Comparison of ENCODE assay signal across 26 cellular contexts in the genomic region with DNA sequence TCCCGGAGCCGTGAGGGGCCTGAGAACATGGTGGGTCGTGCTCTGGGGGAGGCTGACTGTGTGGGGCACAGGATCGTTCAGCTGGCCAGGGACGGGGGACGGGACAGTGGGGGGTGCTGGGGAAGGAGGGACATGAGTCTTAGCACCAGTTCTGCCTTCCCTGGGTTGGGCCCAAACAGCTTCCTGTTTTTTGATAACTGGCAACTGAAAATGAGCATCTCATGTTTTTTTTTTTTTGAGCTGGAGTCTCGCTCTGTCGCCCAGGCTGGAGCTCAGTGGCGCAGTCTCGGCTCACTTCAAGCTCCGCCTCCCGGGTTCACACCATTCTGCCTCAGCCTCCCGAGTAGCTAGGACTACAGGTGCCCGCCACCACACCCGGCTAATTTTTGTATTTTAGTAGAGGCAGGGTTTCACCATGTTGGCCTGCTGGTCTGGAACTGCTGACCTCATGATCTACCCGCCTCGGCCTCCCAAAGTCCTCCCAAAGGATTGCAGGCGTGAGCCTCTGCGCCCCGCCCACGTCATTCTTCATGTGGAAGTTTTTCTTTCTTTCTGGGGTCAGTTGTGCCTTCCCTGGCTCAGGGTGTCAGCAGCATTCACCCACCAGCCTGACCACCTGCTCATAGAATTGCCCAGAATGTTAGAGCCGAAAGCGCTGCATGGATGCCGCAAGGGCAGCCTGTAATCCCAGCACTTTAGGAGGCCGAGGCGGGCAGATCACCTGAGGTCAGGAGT. TPM values are rescaled to one million over a fixed set of nuclear protein-coding genes. Genes with fewer than 3 reads are reported as not detected.
"Had no signal": no experiment of that assay in that cellular context is flagged by ENCODE, and none has a peak within 500 bp of the region (broad histone marks: within the 10 kb centered on the region; RNA-seq: fewer than 3 reads in every experiment).

No MANE protein-coding gene starts in this region.

- H3K9me3 Mint-ChIP-seq: activated naive CD4-positive, alpha-beta T cell treated with anti-CD3 and anti-CD28 coated beads, Interleukin-2, amount 50 U/mL, for 24 hours; brain; immature natural killer cell; mesothelial cell of epicardium; natural killer cell; stimulated activated naive CD8-positive, alpha-beta T cell treated with anti-CD3 and anti-CD28 coated beads, Interleukin-15, amount 100 ng/mL, for 72 hours had no signal

- H2AFZ ChIP-seq: hepatocyte had no signal

- H3K79me2 ChIP-seq: hepatocyte had no signal

- H3K36me3 Mint-ChIP-seq: natural killer cell had no signal

- ATAC-seq: esophagus mucosa, left lung, T-helper 17 cell had no signal

- H3K4me3 ChIP-seq: hepatocyte, left lung, ovary, prostate gland, tibial artery had no signal

- H3K4me1 ChIP-seq: prostate gland had no signal

- H3K27ac Mint-ChIP-seq: activated naive CD4-positive, alpha-beta T cell treated with anti-CD3 and anti-CD28 coated beads, Interleukin-2, amount 50 U/mL, for 24 hours; brain; immature natural killer cell; natural killer cell; stimulated activated naive CD8-positive, alpha-beta T cell treated with anti-CD3 and anti-CD28 coated beads, Interleukin-15, amount 100 ng/mL, for 72 hours; T-helper 17 cell had no signal

- H3K9me3 ChIP-seq: left lung, neutrophil, ovary, prostate gland, tibial artery had no signal

- H3K27me3 ChIP-seq: hepatocyte, left lung, neutrophil, ovary, tibial artery had no signal

- H3K27ac ChIP-seq: hepatocyte, left lung, neutrophil, ovary, prostate gland, tibial artery had no signal

- H3K4me3 Mint-ChIP-seq: activated naive CD4-positive, alpha-beta T cell treated with anti-CD3 and anti-CD28 coated beads, Interleukin-2, amount 50 U/mL, for 24 hours; brain; immature natural killer cell; mesothelial cell of epicardium; natural killer cell; stimulated activated naive CD8-positive, alpha-beta T cell treated with anti-CD3 and anti-CD28 coated beads, Interleukin-15, amount 100 ng/mL, for 72 hours; T-helper 17 cell had no signal

- H3K36me3 ChIP-seq: ovary, prostate gland had no signal

- H3K4me2 ChIP-seq: hepatocyte had no signal

- H3K27me3 Mint-ChIP-seq: activated naive CD4-positive, alpha-beta T cell treated with anti-CD3 and anti-CD28 coated beads, Interleukin-2, amount 50 U/mL, for 24 hours; stimulated activated naive CD8-positive, alpha-beta T cell treated with anti-CD3 and anti-CD28 coated beads, Interleukin-15, amount 100 ng/mL, for 72 hours; T-helper 17 cell had no signal

- DNase-seq: activated CD4-positive, alpha-beta T cell treated with anti-CD3 and anti-CD28 coated beads for 1 hour; activated gamma-delta T cell treated with Interleukin-2 at 50 U/mL for 16 hours; activated T-cell treated with anti-CD3 and anti-CD28 coated beads, Interleukin-2, amount 50 U/mL, for 1 hour; effector memory CD4-positive, alpha-beta T cell; foreskin melanocyte; immature natural killer cell; natural killer cell; ovary; stimulated activated naive CD8-positive, alpha-beta T cell treated with anti-CD3 and anti-CD28 coated beads, Interleukin-15, amount 100 ng/mL, for 72 hours; T-helper 17 cell; tibial artery had no signal

RNA-seq across cellular contexts. Expression of gene NOTUM, which starts 22.8 kb away (rescaled TPM):
- total RNA-seq: endothelial cell of umbilical vein, esophagus mucosa, natural killer cell, T-helper 17 cell had no signal
- polyA plus RNA-seq: endothelial cell of umbilical vein, immature natural killer cell had no signal

RNA-seq across cellular contexts. Expression of gene MYADML2, which starts 36.8 kb away (rescaled TPM):
- total RNA-seq: aorta, dermis microvascular lymphatic vessel endothelial cell, endothelial cell of umbilical vein, esophagus mucosa, hepatocyte, kidney epithelial cell, left lung, lung microvascular endothelial cell, mesothelial cell of epicardium, natural killer cell, ovary, T-helper 17 cell had no signal
- polyA plus RNA-seq: adipose tissue, aorta, endothelial cell of umbilical vein, immature natural killer cell, ovary, urinary bladder had no signal
